13 cellular contexts compared by ENCODE assay signal in genomic region chr12:52149651-52150241, GRCh38. TPM values are rescaled to one million over a fixed set of nuclear protein-coding genes. Genes with fewer than 3 reads are reported as not detected.
DNase-seq lines count a peak whose midpoint lies in the region; ATAC-seq, FAIRE-seq and TF ChIP-seq lines count a peak whose summit lies in the region.
"Had no signal": no experiment of that assay in that cellular context is flagged by ENCODE, and none has a peak within 500 bp of the region (broad histone marks: within the 10 kb centered on the region; RNA-seq: fewer than 3 reads in every experiment).

No MANE protein-coding gene starts in this region.

- H3K4me3 ChIP-seq in left ventricle myocardium inferior (no peak overlapping the region), muscle layer of duodenum (ENCODE audit: low read depth in 1 of 2, low read length in 2 of 2) (no peak overlapping the region)

- peaks cover 59% of the 10 kb centered on the region for H3K4me1 ChIP-seq in left ventricle myocardium inferior
- H3K4me1 ChIP-seq in muscle layer of duodenum (ENCODE audit: control insufficient read depth in 1 of 2, insufficient read depth in 2 of 2, low read length in 2 of 2): peaks cover 7 to 12% of the 10 kb centered on the region in 2 donors

- peak; percentile 13 for FAIRE-seq in urothelium cell line (lab: Jason Lieb, UNC)

- no peaks in the 10 kb centered on the region for H3K27me3 Mint-ChIP-seq in chondrocyte (ENCODE audit: low read depth)

- ATAC-seq in GM21360 (IDR thresholded peaks at IDR 0.05; ENCODE audit: unreplicated experiment): no peak
- ATAC-seq in GM18907 (IDR thresholded peaks at IDR 0.05; ENCODE audit: unreplicated experiment): no peak

- H3K36me3 ChIP-seq in left ventricle myocardium inferior: no peaks in the 10 kb centered on the region
- H3K36me3 ChIP-seq in muscle layer of duodenum (ENCODE audit: control insufficient read depth in 1 of 2, insufficient read depth in 2 of 2, low read length in 2 of 2): no peaks in the 10 kb centered on the region

- DNase-seq in left ventricle myocardium inferior (no peak), cardiac septum (ENCODE audit: low spot score) (no peak), chondrocyte (ENCODE audit: low spot score) (no peak), urothelium cell line (ENCODE audit: low spot score) (no peak), cerebellar nuclear complex (lab: John Stamatoyannopoulos, UW) (no peak)
- DNase-seq: activated CD4-positive, alpha-beta T cell treated with anti-CD3 and anti-CD28 coated beads, Interleukin-2, amount 10 ng/mL, durations not matched to agents 7 days and 5 days; dermis blood vessel endothelial cell; NCI-H1436 treated with DMSO at 0.1 percent for 48 hours; NCI-H82; SW 1271 had no signal

- intact Hi-C loops in left ventricle myocardium inferior (cut with micrococcal nuclease): no loop called here
- intact Hi-C loops in cardiac septum (cut with DNase I): loop anchor here (5.0 to 10.0 kb wide), 3 partner anchors 358 to 833 kb away; no protein-coding TSS in a partner anchor

- no peak overlapping the region for H3K4me3 Mint-ChIP-seq in chondrocyte (ENCODE audit: unreplicated experiment)
- H3K4me3 Mint-ChIP-seq: activated CD4-positive, alpha-beta T cell treated with anti-CD3 and anti-CD28 coated beads, Interleukin-2, amount 10 ng/mL, durations not matched to agents 7 days and 5 days had no signal

- peaks cover 9% of the 10 kb centered on the region for H3K27me3 ChIP-seq in left ventricle myocardium inferior (ENCODE audit: low read depth)
- H3K27me3 ChIP-seq in muscle layer of duodenum (ENCODE audit: low read depth, low read length): no peaks in the 10 kb centered on the region

- H3K4me1 Mint-ChIP-seq in chondrocyte (ENCODE audit: low read depth): peaks cover 61% of the 10 kb centered on the region

- H3K9me3 ChIP-seq in left ventricle myocardium inferior (replicated peaks): no peaks in the 10 kb centered on the region
- no peaks in the 10 kb centered on the region for H3K9me3 ChIP-seq in muscle layer of duodenum (ENCODE audit: control insufficient read depth in 1 of 2, low read length in 2 of 2)

- no peaks in the 10 kb centered on the region for H3K36me3 Mint-ChIP-seq in chondrocyte (ENCODE audit: low read depth)

- H3K27ac Mint-ChIP-seq in chondrocyte (ENCODE audit: unreplicated experiment): peak overlapping the region; percentile 93
- H3K27ac Mint-ChIP-seq: activated CD4-positive, alpha-beta T cell treated with anti-CD3 and anti-CD28 coated beads, Interleukin-2, amount 10 ng/mL, durations not matched to agents 7 days and 5 days had no signal

- H3K27ac ChIP-seq in left ventricle myocardium inferior (replicated peaks) (peak overlapping the region; percentile 87), muscle layer of duodenum (ENCODE audit: low read length) (peak overlapping the region; percentile 91)

- TF ChIP-seq CTCF in left ventricle myocardium inferior (IDR thresholded peaks at IDR 0.05; ENCODE audit: borderline replicate concordance) (no peak), chondrocyte (IDR thresholded peaks at IDR 0.05) (no peak)

- no peaks in the 10 kb centered on the region for H3K9me3 Mint-ChIP-seq in chondrocyte (ENCODE audit: low read depth)
- H3K9me3 Mint-ChIP-seq: activated CD4-positive, alpha-beta T cell treated with anti-CD3 and anti-CD28 coated beads, Interleukin-2, amount 10 ng/mL, durations not matched to agents 7 days and 5 days had no signal

RNA-seq across cellular contexts. Expression of gene KRT80, which starts 42.1 kb away (rescaled TPM):
- total RNA-seq in left ventricle myocardium inferior: not detected
- 1.2 TPM for total RNA-seq in cardiac septum
- total RNA-seq in chondrocyte: 10.7 to 17.0 TPM (median 12.1 TPM) in 3 replicates
- total RNA-seq: activated CD4-positive, alpha-beta T cell treated with anti-CD3 and anti-CD28 coated beads, Interleukin-2, amount 10 ng/mL, durations not matched to agents 7 days and 5 days had no signal
